In the genomic region with DNA sequence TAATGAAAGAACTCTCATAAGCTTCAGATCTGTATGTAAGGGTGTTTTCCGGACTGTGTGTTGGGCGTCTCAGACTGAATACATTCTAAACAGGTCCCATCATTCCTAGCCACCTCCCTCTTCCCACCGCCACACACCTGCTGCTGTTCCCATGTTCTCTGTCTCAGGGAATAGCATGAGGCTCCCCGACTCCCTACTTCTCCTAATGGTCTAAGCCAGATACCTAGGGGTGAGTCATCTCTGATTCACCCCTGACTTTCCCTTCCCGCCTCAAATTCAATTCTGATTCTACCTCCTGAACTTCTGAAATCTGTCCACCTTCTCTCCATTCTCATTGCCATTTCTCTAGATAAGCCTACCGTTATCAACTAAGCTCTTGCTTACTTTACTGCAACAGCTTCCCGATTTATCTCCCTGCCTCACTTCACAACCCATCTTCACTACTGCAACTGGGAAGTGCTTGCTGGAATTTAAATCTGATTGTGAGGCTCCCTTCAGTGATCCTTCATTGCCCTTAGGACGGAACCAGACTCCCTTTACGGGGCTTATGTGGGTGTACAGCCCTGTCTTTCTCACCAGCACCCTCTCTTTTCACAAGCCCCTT, we compare ENCODE assay signal across 1 cellular context.
TF ChIP-seq lines count a peak whose summit lies in the region.

No MANE protein-coding gene starts in this region.

TF ChIP-seq in IMR-90, 13 proteins besides CTCF, POLR2A, EP300 and RAD21:
- TF ChIP-seq, protein P1, sequence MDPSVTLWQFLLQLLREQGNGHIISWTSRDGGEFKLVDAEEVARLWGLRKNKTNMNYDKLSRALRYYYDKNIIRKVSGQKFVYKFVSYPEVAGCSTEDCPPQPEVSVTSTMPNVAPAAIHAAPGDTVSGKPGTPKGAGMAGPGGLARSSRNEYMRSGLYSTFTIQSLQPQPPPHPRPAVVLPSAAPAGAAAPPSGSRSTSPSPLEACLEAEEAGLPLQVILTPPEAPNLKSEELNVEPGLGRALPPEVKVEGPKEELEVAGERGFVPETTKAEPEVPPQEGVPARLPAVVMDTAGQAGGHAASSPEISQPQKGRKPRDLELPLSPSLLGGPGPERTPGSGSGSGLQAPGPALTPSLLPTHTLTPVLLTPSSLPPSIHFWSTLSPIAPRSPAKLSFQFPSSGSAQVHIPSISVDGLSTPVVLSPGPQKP (IDR thresholded peaks at IDR 0.05; ENCODE audit: borderline replicate concordance, low read depth, low read length): no peak
- TF ChIP-seq FOS (IDR thresholded peaks at IDR 0.05; ENCODE audit: low read depth, low read length): peak; percentile 27; the same call in 1 of the 2 replicates
